ENCODE assay signal across 9 cellular contexts in the genomic region with DNA sequence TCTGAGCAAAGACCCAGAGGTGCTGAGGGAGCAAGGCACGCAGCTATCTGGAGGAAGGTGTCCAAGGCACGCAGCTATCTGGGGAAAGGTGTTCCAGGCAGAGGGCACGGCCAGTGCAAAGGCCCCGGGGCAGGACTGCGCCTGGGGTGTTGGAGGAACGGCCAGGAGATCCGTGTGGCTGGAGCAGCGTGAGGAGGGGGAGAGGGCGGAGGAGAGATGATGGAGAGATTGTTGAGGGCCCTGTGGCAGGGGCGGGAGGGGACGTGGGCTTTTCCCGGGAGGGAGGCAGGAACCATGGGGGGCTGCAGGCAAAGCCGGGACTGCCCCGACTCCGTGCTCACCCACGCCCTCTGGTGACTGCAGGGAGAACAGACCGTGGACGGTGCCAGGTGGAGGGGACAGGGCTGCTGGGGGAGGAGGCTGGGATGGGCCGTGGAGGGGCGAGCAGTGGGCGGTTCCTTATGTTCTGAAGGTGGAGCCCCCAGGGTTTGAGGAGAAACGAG. TPM values are rescaled to one million over a fixed set of nuclear protein-coding genes. Genes with fewer than 3 reads are reported as not detected.
DNase-seq lines count a peak whose midpoint lies in the region; ATAC-seq and FAIRE-seq lines count a peak whose summit lies in the region.
"Had no signal": no experiment of that assay in that cellular context is flagged by ENCODE, and none has a peak within 500 bp of the region (broad histone marks: within the 10 kb centered on the region; RNA-seq: fewer than 3 reads in every experiment).

No MANE protein-coding gene starts in this region.

- no peak for FAIRE-seq in HTR-8/SVneo (lab: Jason Lieb, UNC)

- DNase-seq in CD1c-positive myeloid dendritic cell (ENCODE audit: extremely low spot score) (peak; percentile 38), HTR-8/SVneo (ENCODE audit: insufficient read length, low spot score) (peak; percentile 43), lung microvascular endothelial cell (ENCODE audit: low read depth in 2 of 2) (peak; percentile 38 to 71)
- peak; percentile 12 to 33 (median 23) for DNase-seq in activated CD4-positive, CD25-positive, alpha-beta regulatory T cell (lab: John Stamatoyannopoulos, UW)
- peak; percentile 38 for DNase-seq in central memory CD4-positive, alpha-beta T cell
- DNase-seq in stimulated activated CD8-positive, alpha-beta memory T cell treated with anti-CD3 and anti-CD28 coated beads, Interleukin-7, amount 100 ng/mL, for 1 hour (ENCODE audit: low read depth in 2 of 2), result peak; percentile 8 to 37

- ATAC-seq in GM21367 (IDR thresholded peaks at IDR 0.05; ENCODE audit: unreplicated experiment) (no peak), GM21737 (IDR thresholded peaks at IDR 0.05; ENCODE audit: unreplicated experiment) (no peak)

RNA-seq across cellular contexts. Expression of a gene that starts 13.3 kb away (rescaled TPM):
- under 0.01 TPM in 1 of 2 replicates, not detected in the other for total RNA-seq in lung microvascular endothelial cell

RNA-seq across cellular contexts. Expression of a gene that starts 28.9 kb away (rescaled TPM):
- total RNA-seq in lung microvascular endothelial cell, result 23.1 and 36.9 TPM in 2 replicates

RNA-seq across cellular contexts. Expression of a gene that starts 42.4 kb away (rescaled TPM):
- not detected in 2 replicates for total RNA-seq in lung microvascular endothelial cell
- total RNA-seq: renal cortical epithelial cell had no signal

RNA-seq across cellular contexts. Expression of a gene that starts 59.6 kb away (rescaled TPM):
- 113 and 124 TPM in 2 replicates for total RNA-seq in lung microvascular endothelial cell
